ENCODE assay signal across 13 cellular contexts in genomic region chr3:66453525-66454463, GRCh38. TPM values are rescaled to one million over a fixed set of nuclear protein-coding genes. Genes with fewer than 3 reads are reported as not detected.
DNase-seq lines count a peak whose midpoint lies in the region; ATAC-seq and TF ChIP-seq lines count a peak whose summit lies in the region.
"Had no signal": no experiment of that assay in that cellular context is flagged by ENCODE, and none has a peak within 500 bp of the region (broad histone marks: within the 10 kb centered on the region; RNA-seq: fewer than 3 reads in every experiment).

No MANE protein-coding gene starts in this region.

- peak overlapping the region; percentile 57 for H3K4me2 ChIP-seq in neural progenitor cell
- H3K4me2 ChIP-seq: A549 had no signal

- intact Hi-C loops in Right ventricle myocardium inferior (cut with DNase I) (loop anchor here (5.0 kb wide), 1 partner anchor 46 kb away; no protein-coding TSS in a partner anchor), esophagus squamous epithelium (cut with DNase I) (no loop called here), aorta (cut with DNase I) (loop anchor here in 1 of 2 donors (5.0 kb wide), 2 partner anchors 34 to 36 kb away; no protein-coding TSS in a partner anchor)

- H3K4me3 ChIP-seq in cardiac muscle cell: no peak overlapping the region
- H3K4me3 ChIP-seq in esophagus squamous epithelium: no peak overlapping the region
- H3K4me3 ChIP-seq in neural progenitor cell: peak overlapping the region; percentile 14
- H3K4me3 ChIP-seq in aorta (ENCODE audit: low read length in 2 of 2): no peak overlapping the region
- H3K4me3 ChIP-seq: A549 had no signal

- 78 to 94% methylated on average over 7 to 9 of the region's 9 CpGs for whole genome bisulfite sequencing in esophagus squamous epithelium, 2 donors
- 40 to 46% methylated on average over 9 of the region's 9 CpGs for WGBS in aorta, 2 donors

- DNase-seq in cardiac muscle cell (ENCODE audit: low read depth in 1 of 2, low spot score in 1 of 2): peak in 1 of 2 donors; percentile 52
- no peak for DNase-seq in Right ventricle myocardium inferior (ENCODE audit: missing footprints)
- no peak for DNase-seq in esophagus squamous epithelium (lab: John Stamatoyannopoulos, UW)
- DNase-seq in neural progenitor cell (ENCODE audit: low spot score): peak; percentile 45
- no peak for DNase-seq in aorta
- no peak for DNase-seq in SIG-M5 treated with dmso at 0.1 percent for 504 hours (lab: John Stamatoyannopoulos, UW; ENCODE audit: unreplicated experiment)
- no peak for DNase-seq in activated effector memory CD4-positive, alpha-beta T cell treated with Interleukin-2 at 50 U/mL for 16 hours
- no peak for DNase-seq in stimulated activated CD4-positive, alpha-beta T cell treated with anti-CD3 and anti-CD28 coated beads, Interleukin-2, amount 100 ng/mL, for 24 hours
- DNase-seq: activated CD4-positive, alpha-beta T cell treated with anti-CD3 and anti-CD28 coated beads, Interleukin-2, amount 50 U/mL, for 1 hour; activated effector memory CD4-positive, alpha-beta T cell treated with anti-CD3 and anti-CD28 coated beads, Interleukin-2, amount 50 U/mL, for 16 hours; PC-3; SW 1271 had no signal

- H4K20me1 ChIP-seq in neural progenitor cell (ENCODE audit: low read depth): peaks cover 100% of the 10 kb centered on the region

- peak overlapping the region; percentile 88 for H3K27ac Mint-ChIP-seq in neural progenitor cell

- H3K27ac ChIP-seq in cardiac muscle cell (peak overlapping the region; percentile 89), esophagus squamous epithelium (peak overlapping the region in 3 of 4 donors; percentile 35 to 77 (median 71)), neural progenitor cell (peak overlapping the region; percentile 78), aorta (ENCODE audit: low read depth in 1 of 2, low read length in 2 of 2) (peak overlapping the region; percentile 85 to 96)
- H3K27ac ChIP-seq: A549 had no signal

- H3K4me1 ChIP-seq in cardiac muscle cell (ENCODE audit: low read depth): peaks cover 38% of the 10 kb centered on the region
- peaks cover 30 to 68% (median 50%) of the 10 kb centered on the region in 3 donors for H3K4me1 ChIP-seq in esophagus squamous epithelium
- peaks cover 63% of the 10 kb centered on the region for H3K4me1 ChIP-seq in neural progenitor cell
- H3K4me1 ChIP-seq in aorta (ENCODE audit: control insufficient read depth in 1 of 2, insufficient read depth in 2 of 2, low read length in 2 of 2): peaks cover 7 to 9% of the 10 kb centered on the region in 2 donors
- H3K4me1 ChIP-seq: A549 had no signal

- no peak overlapping the region for H3K9ac ChIP-seq in neural progenitor cell

- H3K36me3 Mint-ChIP-seq in neural progenitor cell: peaks cover 37% of the 10 kb centered on the region

- no peak for ATAC-seq in Right ventricle myocardium inferior
- peak; percentile 12 for ATAC-seq in aorta (ENCODE audit: low FRiP score)
- ATAC-seq: A549, PC-3 had no signal

- H3K4me3 Mint-ChIP-seq in neural progenitor cell: no peak overlapping the region

- no peak overlapping the region for H2AFZ ChIP-seq in neural progenitor cell (replicated peaks)

- no peaks in the 10 kb centered on the region for H3K9me3 Mint-ChIP-seq in neural progenitor cell

- TF ChIP-seq CTCF in cardiac muscle cell (IDR thresholded peaks at IDR 0.05; ENCODE audit: low read depth, low read length) (no peak), esophagus squamous epithelium (IDR thresholded peaks at IDR 0.05) (no peak), neural progenitor cell (IDR thresholded peaks at IDR 0.05) (no peak)

- peaks cover 100% of the 10 kb centered on the region for H3K79me2 ChIP-seq in neural progenitor cell (ENCODE audit: low read depth)

- no peaks in the 10 kb centered on the region for H3K27me3 Mint-ChIP-seq in neural progenitor cell (ENCODE audit: insufficient read depth, low read depth)

- TF ChIP-seq POLR2A in esophagus squamous epithelium (IDR thresholded peaks at IDR 0.05): no peak

- H3K27me3 ChIP-seq in cardiac muscle cell (no peaks in the 10 kb centered on the region), esophagus squamous epithelium (no peaks in the 10 kb centered on the region), neural progenitor cell (no peaks in the 10 kb centered on the region), aorta (ENCODE audit: control insufficient read depth in 1 of 2, insufficient read depth in 2 of 2, low read length in 1 of 2) (no peaks in the 10 kb centered on the region)

- H3K9me3 ChIP-seq in cardiac muscle cell (ENCODE audit: low read depth) (no peaks in the 10 kb centered on the region), esophagus squamous epithelium (no peaks in the 10 kb centered on the region), neural progenitor cell (ENCODE audit: low read depth) (no peaks in the 10 kb centered on the region), aorta (ENCODE audit: control insufficient read depth, low read length) (no peaks in the 10 kb centered on the region)
- H3K9me3 ChIP-seq: A549 had no signal

- peaks cover 68% of the 10 kb centered on the region for H3F3A ChIP-seq in neural progenitor cell (ENCODE audit: low read depth)

- no peaks in the 10 kb centered on the region for H3K36me3 ChIP-seq in cardiac muscle cell
- H3K36me3 ChIP-seq in esophagus squamous epithelium: peaks cover 0 to 24% (median 0%) of the 10 kb centered on the region in 3 donors
- H3K36me3 ChIP-seq in neural progenitor cell: peaks cover 27% of the 10 kb centered on the region
- no peaks in the 10 kb centered on the region for H3K36me3 ChIP-seq in aorta (ENCODE audit: control insufficient read depth in 1 of 2, insufficient read depth in 2 of 2, low read length in 1 of 2)

- peaks cover 68% of the 10 kb centered on the region for H3K4me1 Mint-ChIP-seq in neural progenitor cell

RNA-seq across cellular contexts. Expression of gene LRIG1, which starts 47.0 kb away (rescaled TPM):
- total RNA-seq in cardiac muscle cell (33.2 and 51.1 TPM in 2 replicates), Right ventricle myocardium inferior (93.8 TPM), esophagus squamous epithelium (10 to 100 TPM in 3 of 4 donors, 1 to 10 TPM in 1; 7.5 to 30.5 (median 15.1) TPM), neural progenitor cell (ENCODE audit: low replicate concordance) (169 and 184 TPM in 2 replicates), aorta (100 to 1,000 TPM in 1 of 2 donors, 10 to 100 TPM in 1; 75.7 to 115 TPM)
- polyA plus RNA-seq in cardiac muscle cell (27.8 and 35.6 TPM in 2 replicates), aorta (10 to 100 TPM; 15.0 to 62.1 TPM)
